Comparison of ENCODE assay signal across 10 cellular contexts in genomic region chr10:72250666-72251065, GRCh38. TPM values are rescaled to one million over a fixed set of nuclear protein-coding genes. Genes with fewer than 3 reads are reported as not detected.
DNase-seq lines count a peak whose midpoint lies in the region; ATAC-seq, FAIRE-seq and TF ChIP-seq lines count a peak whose summit lies in the region.
"Had no signal": no experiment of that assay in that cellular context is flagged by ENCODE, and none has a peak within 500 bp of the region (broad histone marks: within the 10 kb centered on the region; RNA-seq: fewer than 3 reads in every experiment).

No MANE protein-coding gene starts in this region.

- no peaks in the 10 kb centered on the region for H4K20me1 ChIP-seq in HepG2 (ENCODE audit: insufficient read depth, low read length)

- H3K4me1 Mint-ChIP-seq in activated CD4-positive, alpha-beta T cell treated with anti-CD3 and anti-CD28 coated beads, Interleukin-2, amount 10 ng/mL, durations not matched to agents 24 days and 14 days, result peaks cover 63% of the 10 kb centered on the region
- peaks cover 76% of the 10 kb centered on the region for H3K4me1 Mint-ChIP-seq in brain

- no peaks in the 10 kb centered on the region for H3K36me3 ChIP-seq in HepG2 (replicated peaks in 1 of 2; ENCODE audit: control insufficient read depth in 1 of 2, insufficient read depth in 2 of 2, low read length in 2 of 2)
- no peaks in the 10 kb centered on the region for H3K36me3 ChIP-seq in tibial artery

- H3K4me3 Mint-ChIP-seq in activated CD4-positive, alpha-beta T cell treated with anti-CD3 and anti-CD28 coated beads, Interleukin-2, amount 10 ng/mL, durations not matched to agents 24 days and 14 days, result peak overlapping the region; percentile 63
- peak overlapping the region in 1 of 5 experiments; percentile 60 for H3K4me3 Mint-ChIP-seq in brain

- in situ Hi-C loops in HepG2 (cut with HindIII; ENCODE audit: extremely low pct_ligation_motif_present, low pct_unique_long_range_greater_than_20kb), result no loop called here

- H3K27me3 Mint-ChIP-seq in activated CD4-positive, alpha-beta T cell treated with anti-CD3 and anti-CD28 coated beads, Interleukin-2, amount 10 ng/mL, durations not matched to agents 24 days and 14 days, result no peaks in the 10 kb centered on the region
- no peaks in the 10 kb centered on the region for H3K27me3 Mint-ChIP-seq in brain

- H3K9me3 Mint-ChIP-seq in activated CD4-positive, alpha-beta T cell treated with anti-CD3 and anti-CD28 coated beads, Interleukin-2, amount 10 ng/mL, durations not matched to agents 24 days and 14 days, result no peaks in the 10 kb centered on the region
- H3K9me3 Mint-ChIP-seq in brain, result peaks cover 0 to 7% (median 0%) of the 10 kb centered on the region in 5 experiments

- POLR2A ChIA-PET in HepG2 (lab: Yijun Ruan, JAX), result interaction anchor here (1.1 to 5.3 kb wide), 4 partner anchors 10 to 70 kb away, joined by 5 to 45 read pairs (median 18); partner anchors contain the start of gene DDIT4

- WGBS in HepG2 (ENCODE audit: low lambda C conversion rate), result no CpG with 5 or more reads among the region's 1 CpG

- TF ChIP-seq RAD21 in HepG2 (CRISPR knock-in tag; IDR thresholded peaks at IDR 0.05), result no peak

- peak overlapping the region; percentile 73 for H3K27ac Mint-ChIP-seq in activated CD4-positive, alpha-beta T cell treated with anti-CD3 and anti-CD28 coated beads, Interleukin-2, amount 10 ng/mL, durations not matched to agents 24 days and 14 days
- H3K27ac Mint-ChIP-seq in brain, result peak overlapping the region in 4 of 5 experiments; percentile 45 to 97 (median 89)

- ATAC-seq in HepG2, result peak; percentile 17; the same call in 2 of the 3 replicates

- BruUV-seq in HepG2 (replicated peaks; lab: Mats Ljungman, UMichigan), result no TSS peak

- no peak for TF ChIP-seq EP300 in HepG2 (IDR thresholded peaks at IDR 0.05; ENCODE audit: low read depth in 2 of 2, low read length in 2 of 2)
- TF ChIP-seq EP300 in HepG2 (CRISPR knock-in tag; IDR thresholded peaks at IDR 0.05; ENCODE audit: borderline replicate concordance), result no peak

- H3K27me3 ChIP-seq in HepG2 (ENCODE audit: control insufficient read depth in 1 of 2, insufficient read depth in 2 of 2, low read length in 2 of 2) (no peaks in the 10 kb centered on the region), tibial artery (no peaks in the 10 kb centered on the region)

- H3K9me3 ChIP-seq in HepG2 (ENCODE audit: low read length) (no peaks in the 10 kb centered on the region), tibial artery (no peaks in the 10 kb centered on the region)

- no peak overlapping the region for H2AFZ ChIP-seq in HepG2 (ENCODE audit: low read length)

- H3K4me3 ChIP-seq in HepG2 (replicated peaks in 1 of 3; ENCODE audit: insufficient read depth in 1 of 3, low read depth in 2 of 3, low read length in 3 of 3) (no peak overlapping the region), tibial artery (no peak overlapping the region)

- no peak for DNase-seq in activated CD4-positive, alpha-beta T cell treated with anti-CD3 and anti-CD28 coated beads, Interleukin-2, amount 10 ng/mL, durations not matched to agents 24 days and 14 days
- DNase-seq in activated CD4-positive, alpha-beta T cell treated with anti-CD3 and anti-CD28 coated beads, Interleukin-2, amount 50 U/mL, for 48 hours, result no peak
- DNase-seq in HepG2 (ENCODE audit: low spot score) (no peak), tibial artery (peak; percentile 87 to 90), NCI-H187 (lab: John Stamatoyannopoulos, UW) (no peak), GM19240 (ENCODE audit: insufficient read length, low spot score) (no peak)
- DNase-seq in activated CD4-positive, CD25-positive, alpha-beta regulatory T cell treated with anti-CD3 and anti-CD28 coated beads, Interleukin-2, amount 50 U/mL, for 72 hours, result no peak
- DNase-seq: ACHN had no signal

- no peaks in the 10 kb centered on the region for H3K79me2 ChIP-seq in HepG2 (ENCODE audit: insufficient read depth, low read length)

- intact Hi-C loops in activated CD4-positive, alpha-beta T cell treated with anti-CD3 and anti-CD28 coated beads, Interleukin-2, amount 10 ng/mL, durations not matched to agents 24 days and 14 days (cut with micrococcal nuclease), result no loop called here
- intact Hi-C loops in HepG2 (cut with micrococcal nuclease; ENCODE audit: unreplicated experiment), result no loop called here
- intact Hi-C loops in tibial artery (cut with DNase I; ENCODE audit: low total_unique reads), result loop anchor here (5.0 kb wide), 1 partner anchor 67 kb away; no protein-coding TSS in a partner anchor

- H3K27ac ChIP-seq in HepG2 (ENCODE audit: extremely low read length, insufficient read depth, low read length), result peak overlapping the region; percentile 48
- H3K27ac ChIP-seq in tibial artery, result peak overlapping the region; percentile 85 to 91
- H3K27ac ChIP-seq: VCaP had no signal

- H3K36me3 Mint-ChIP-seq in activated CD4-positive, alpha-beta T cell treated with anti-CD3 and anti-CD28 coated beads, Interleukin-2, amount 10 ng/mL, durations not matched to agents 24 days and 14 days (ENCODE audit: low read depth), result no peaks in the 10 kb centered on the region
- H3K36me3 Mint-ChIP-seq in brain, result no peaks in the 10 kb centered on the region

- no peak for TF ChIP-seq POLR2A in HepG2 (IDR thresholded peaks at IDR 0.05; ENCODE audit: insufficient read depth in 1 of 2, low read depth in 2 of 2, low read length in 2 of 2)

- FAIRE-seq in HepG2 (lab: Jason Lieb, UNC), result no peak

- CTCF ChIA-PET in HepG2 (lab: Yijun Ruan, JAX; ENCODE audit: low intra/inter-chr PET ratio, low total read pairs), result no interaction called here

- TF ChIP-seq CTCF in brain (conservative IDR thresholded peaks at IDR 0.05) (no peak), HepG2 (CRISPR knock-in tag; IDR thresholded peaks at IDR 0.05) (no peak), tibial artery (IDR thresholded peaks at IDR 0.05) (no peak)

- no peak overlapping the region for H3K9ac ChIP-seq in HepG2 (ENCODE audit: insufficient read depth, low read depth, low read length)

- no peak overlapping the region for H3K4me2 ChIP-seq in HepG2 (ENCODE audit: low read depth, low read length)

- H3K4me1 ChIP-seq in HepG2 (ENCODE audit: insufficient read depth, low read length), result peaks cover 94% of the 10 kb centered on the region
- H3K4me1 ChIP-seq in tibial artery, result peaks cover 17 to 99% (median 84%) of the 10 kb centered on the region in 4 donors

RNA-seq across cellular contexts. Expression of gene DDIT4, which starts 23.1 kb away (rescaled TPM):
- total RNA-seq in activated CD4-positive, alpha-beta T cell treated with anti-CD3 and anti-CD28 coated beads, Interleukin-2, amount 10 ng/mL, durations not matched to agents 24 days and 14 days, result 260 and 271 TPM in 2 replicates
- 121 TPM for polyA plus RNA-seq in brain (ENCODE audit: insufficient read depth, low read depth, low replicate concordance)
- 35.2 and 35.6 TPM in 2 replicates for total RNA-seq in HepG2 (2016; rRNA removed; fragmentation: Illumina TruSeq; extraction: Trizol)
- 17.3 and 17.4 TPM in 2 replicates for total RNA-seq in HepG2 (2016; cell fraction: cytosol; rRNA removed; fragmentation: Illumina TruSeq; extraction: Trizol; ENCODE audit: low read depth)
- 35.9 and 37.2 TPM in 2 replicates for total RNA-seq in HepG2 (2016; cell fraction: insoluble cytoplasmic fraction; rRNA removed; fragmentation: Illumina TruSeq; extraction: Trizol)
- total RNA-seq in HepG2 (2016; cell fraction: membrane; rRNA removed; fragmentation: Illumina TruSeq; extraction: Trizol), result 34.5 and 35.2 TPM in 2 replicates
- total RNA-seq in HepG2 (2016; cell fraction: nucleus; rRNA removed; fragmentation: Illumina TruSeq; extraction: Trizol), result 19.2 and 19.4 TPM in 2 replicates
- polyA plus RNA-seq in HepG2 (2011; rRNA removed), result 40.7 and 78.9 TPM in 2 replicates
- polyA plus RNA-seq in HepG2 (2011; cell fraction: cytosol; rRNA removed), result 47.3 and 59.3 TPM in 2 replicates
- polyA plus RNA-seq in HepG2 (2011; cell fraction: nucleus; rRNA removed), result 73.1 and 98.3 TPM in 2 replicates
- 82.2 and 137 TPM in 2 replicates for polyA plus RNA-seq in HepG2 (2012)
- 3.8 and 5.2 TPM in 2 replicates for polyA plus RNA-seq in HepG2 (2016; cell fraction: cytosol; fragmentation: Illumina TruSeq; extraction: Trizol; ENCODE audit: low read depth)
- 24.9 and 26.7 TPM in 2 replicates for polyA plus RNA-seq in HepG2 (2016; cell fraction: insoluble cytoplasmic fraction; fragmentation: Illumina TruSeq; extraction: Trizol; ENCODE audit: low read depth)
- 8.1 and 8.4 TPM in 2 replicates for polyA plus RNA-seq in HepG2 (2016; cell fraction: membrane; fragmentation: Illumina TruSeq; extraction: Trizol; ENCODE audit: low read depth)
- polyA plus RNA-seq in HepG2 (2016; cell fraction: nucleus; fragmentation: Illumina TruSeq; extraction: Trizol; ENCODE audit: insufficient read depth, low read depth), result 27.3 and 28.4 TPM in 2 replicates
- polyA minus RNA-seq in HepG2 (2011; rRNA and poly(A)+ RNA removed; ENCODE audit: low replicate concordance), result 150 and 161 TPM in 2 replicates
- 74.7 and 77.2 TPM in 2 replicates for polyA minus RNA-seq in HepG2 (2011; cell fraction: cytosol; rRNA and poly(A)+ RNA removed)
- polyA minus RNA-seq in HepG2 (2011; cell fraction: nucleus; rRNA and poly(A)+ RNA removed), result 51.2 and 56.2 TPM in 2 replicates

RNA-seq across cellular contexts. Expression of gene ASCC1, which starts 34.6 kb away (rescaled TPM):
- total RNA-seq in activated CD4-positive, alpha-beta T cell treated with anti-CD3 and anti-CD28 coated beads, Interleukin-2, amount 10 ng/mL, durations not matched to agents 24 days and 14 days, result 33.6 and 34.1 TPM in 2 replicates
- polyA plus RNA-seq in brain (ENCODE audit: insufficient read depth, low read depth, low replicate concordance), result 43.6 TPM
- total RNA-seq in HepG2 (2016; rRNA removed; fragmentation: Illumina TruSeq; extraction: Trizol), result 30.1 and 51.0 TPM in 2 replicates
- 5.7 and 7.9 TPM in 2 replicates for total RNA-seq in HepG2 (2016; cell fraction: cytosol; rRNA removed; fragmentation: Illumina TruSeq; extraction: Trizol; ENCODE audit: low read depth)
- 31.9 and 52.7 TPM in 2 replicates for total RNA-seq in HepG2 (2016; cell fraction: insoluble cytoplasmic fraction; rRNA removed; fragmentation: Illumina TruSeq; extraction: Trizol)
- total RNA-seq in HepG2 (2016; cell fraction: membrane; rRNA removed; fragmentation: Illumina TruSeq; extraction: Trizol), result 8.5 and 11.2 TPM in 2 replicates
- total RNA-seq in HepG2 (2016; cell fraction: nucleus; rRNA removed; fragmentation: Illumina TruSeq; extraction: Trizol), result 19.7 and 20.4 TPM in 2 replicates
- 16.6 and 21.6 TPM in 2 replicates for polyA plus RNA-seq in HepG2 (2011; rRNA removed)
- 12.4 and 18.1 TPM in 2 replicates for polyA plus RNA-seq in HepG2 (2011; cell fraction: cytosol; rRNA removed)
- 7.4 and 10.0 TPM in 2 replicates for polyA plus RNA-seq in HepG2 (2011; cell fraction: nucleus; rRNA removed)
- polyA plus RNA-seq in HepG2 (2012), result 23.8 and 25.1 TPM in 2 replicates
- 2.5 and 3.4 TPM in 2 replicates for polyA plus RNA-seq in HepG2 (2016; cell fraction: cytosol; fragmentation: Illumina TruSeq; extraction: Trizol; ENCODE audit: low read depth)
- polyA plus RNA-seq in HepG2 (2016; cell fraction: insoluble cytoplasmic fraction; fragmentation: Illumina TruSeq; extraction: Trizol; ENCODE audit: low read depth), result 47.4 and 47.8 TPM in 2 replicates
- 5.9 and 6.9 TPM in 2 replicates for polyA plus RNA-seq in HepG2 (2016; cell fraction: membrane; fragmentation: Illumina TruSeq; extraction: Trizol; ENCODE audit: low read depth)
- polyA plus RNA-seq in HepG2 (2016; cell fraction: nucleus; fragmentation: Illumina TruSeq; extraction: Trizol; ENCODE audit: insufficient read depth, low read depth), result 22.3 and 27.0 TPM in 2 replicates
- polyA minus RNA-seq in HepG2 (2011; rRNA and poly(A)+ RNA removed; ENCODE audit: low replicate concordance), result 21.8 and 33.7 TPM in 2 replicates
- polyA minus RNA-seq in HepG2 (2011; cell fraction: cytosol; rRNA and poly(A)+ RNA removed), result 16.5 and 21.2 TPM in 2 replicates
- 25.8 and 32.3 TPM in 2 replicates for polyA minus RNA-seq in HepG2 (2011; cell fraction: nucleus; rRNA and poly(A)+ RNA removed)

RNA-seq across cellular contexts. Expression of gene ANAPC16, which starts 34.9 kb away (rescaled TPM):
- total RNA-seq in activated CD4-positive, alpha-beta T cell treated with anti-CD3 and anti-CD28 coated beads, Interleukin-2, amount 10 ng/mL, durations not matched to agents 24 days and 14 days, result 73.2 and 74.3 TPM in 2 replicates
- polyA plus RNA-seq in brain (ENCODE audit: insufficient read depth, low read depth, low replicate concordance), result 79.8 TPM
- 74.8 and 95.6 TPM in 2 replicates for total RNA-seq in HepG2 (2016; rRNA removed; fragmentation: Illumina TruSeq; extraction: Trizol)
- total RNA-seq in HepG2 (2016; cell fraction: cytosol; rRNA removed; fragmentation: Illumina TruSeq; extraction: Trizol; ENCODE audit: low read depth), result 91.2 and 103 TPM in 2 replicates
- total RNA-seq in HepG2 (2016; cell fraction: insoluble cytoplasmic fraction; rRNA removed; fragmentation: Illumina TruSeq; extraction: Trizol), result 76.8 and 94.9 TPM in 2 replicates
- 149 and 166 TPM in 2 replicates for total RNA-seq in HepG2 (2016; cell fraction: membrane; rRNA removed; fragmentation: Illumina TruSeq; extraction: Trizol)
- total RNA-seq in HepG2 (2016; cell fraction: nucleus; rRNA removed; fragmentation: Illumina TruSeq; extraction: Trizol), result 25.8 and 31.4 TPM in 2 replicates
- polyA plus RNA-seq in HepG2 (2011; rRNA removed), result 70.4 and 89.4 TPM in 2 replicates
- polyA plus RNA-seq in HepG2 (2011; cell fraction: cytosol; rRNA removed), result 49.3 and 62.9 TPM in 2 replicates
- polyA plus RNA-seq in HepG2 (2011; cell fraction: nucleus; rRNA removed), result 10.9 and 14.2 TPM in 2 replicates
- 59.2 and 62.8 TPM in 2 replicates for polyA plus RNA-seq in HepG2 (2012)
- polyA plus RNA-seq in HepG2 (2016; cell fraction: cytosol; fragmentation: Illumina TruSeq; extraction: Trizol; ENCODE audit: low read depth), result 138 and 184 TPM in 2 replicates
- polyA plus RNA-seq in HepG2 (2016; cell fraction: insoluble cytoplasmic fraction; fragmentation: Illumina TruSeq; extraction: Trizol; ENCODE audit: low read depth), result 106 and 114 TPM in 2 replicates
- 159 and 184 TPM in 2 replicates for polyA plus RNA-seq in HepG2 (2016; cell fraction: membrane; fragmentation: Illumina TruSeq; extraction: Trizol; ENCODE audit: low read depth)
- polyA plus RNA-seq in HepG2 (2016; cell fraction: nucleus; fragmentation: Illumina TruSeq; extraction: Trizol; ENCODE audit: insufficient read depth, low read depth), result 52.6 and 58.6 TPM in 2 replicates
- polyA minus RNA-seq in HepG2 (2011; rRNA and poly(A)+ RNA removed; ENCODE audit: low replicate concordance), result 27.8 and 41.1 TPM in 2 replicates
- polyA minus RNA-seq in HepG2 (2011; cell fraction: cytosol; rRNA and poly(A)+ RNA removed), result 13.3 and 15.2 TPM in 2 replicates
- 9.3 and 13.2 TPM in 2 replicates for polyA minus RNA-seq in HepG2 (2011; cell fraction: nucleus; rRNA and poly(A)+ RNA removed)

Comparison
In these comparisons a context has a peak if more than half of its experiments do, and no peak if none do; other contexts are left out.
1. DNase-seq: peak in tibial artery (2 of 2); none in activated CD4-positive, alpha-beta T cell treated with anti-CD3 and anti-CD28 coated beads, Interleukin-2, amount 10 ng/mL, durations not matched to agents 24 days and 14 days (single experiment), activated CD4-positive, alpha-beta T cell treated with anti-CD3 and anti-CD28 coated beads, Interleukin-2, amount 50 U/mL, for 48 hours (0 of 2), HepG2 (single experiment), NCI-H187 (0 of 2), GM19240 (single experiment) and activated CD4-positive, CD25-positive, alpha-beta regulatory T cell treated with anti-CD3 and anti-CD28 coated beads, Interleukin-2, amount 50 U/mL, for 72 hours (single experiment).